In the genomic region with DNA sequence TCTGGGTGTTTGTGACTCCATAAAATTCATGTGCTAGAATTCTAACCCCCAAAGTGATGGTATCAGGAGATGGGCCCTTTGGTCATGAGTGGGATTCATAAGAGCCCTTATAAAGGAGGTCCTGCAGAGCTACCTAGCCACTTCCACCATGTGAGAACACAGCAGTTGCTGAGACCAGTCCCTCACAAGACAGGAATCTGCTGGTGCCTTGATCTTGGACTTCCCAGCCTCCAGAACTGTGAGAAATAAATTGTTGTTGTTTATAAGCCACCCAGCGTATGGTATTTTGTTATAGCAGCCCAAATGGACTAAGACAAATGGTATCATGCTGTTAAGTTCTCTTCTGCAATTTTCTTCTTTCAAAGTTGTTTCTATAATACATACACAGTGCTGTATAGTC, we compare ENCODE assay signal across 1 cellular context.
TF ChIP-seq lines count a peak whose summit lies in the region.

No MANE protein-coding gene starts in this region.

TF ChIP-seq in HepG2, 621 proteins besides CTCF, POLR2A, EP300 and RAD21:
- peak; percentile 77; the same call in 1 of the 2 replicates for TF ChIP-seq ZNF564 (CRISPR knock-in tag; IDR thresholded peaks at IDR 0.05)
- TF ChIP-seq, protein P1, sequence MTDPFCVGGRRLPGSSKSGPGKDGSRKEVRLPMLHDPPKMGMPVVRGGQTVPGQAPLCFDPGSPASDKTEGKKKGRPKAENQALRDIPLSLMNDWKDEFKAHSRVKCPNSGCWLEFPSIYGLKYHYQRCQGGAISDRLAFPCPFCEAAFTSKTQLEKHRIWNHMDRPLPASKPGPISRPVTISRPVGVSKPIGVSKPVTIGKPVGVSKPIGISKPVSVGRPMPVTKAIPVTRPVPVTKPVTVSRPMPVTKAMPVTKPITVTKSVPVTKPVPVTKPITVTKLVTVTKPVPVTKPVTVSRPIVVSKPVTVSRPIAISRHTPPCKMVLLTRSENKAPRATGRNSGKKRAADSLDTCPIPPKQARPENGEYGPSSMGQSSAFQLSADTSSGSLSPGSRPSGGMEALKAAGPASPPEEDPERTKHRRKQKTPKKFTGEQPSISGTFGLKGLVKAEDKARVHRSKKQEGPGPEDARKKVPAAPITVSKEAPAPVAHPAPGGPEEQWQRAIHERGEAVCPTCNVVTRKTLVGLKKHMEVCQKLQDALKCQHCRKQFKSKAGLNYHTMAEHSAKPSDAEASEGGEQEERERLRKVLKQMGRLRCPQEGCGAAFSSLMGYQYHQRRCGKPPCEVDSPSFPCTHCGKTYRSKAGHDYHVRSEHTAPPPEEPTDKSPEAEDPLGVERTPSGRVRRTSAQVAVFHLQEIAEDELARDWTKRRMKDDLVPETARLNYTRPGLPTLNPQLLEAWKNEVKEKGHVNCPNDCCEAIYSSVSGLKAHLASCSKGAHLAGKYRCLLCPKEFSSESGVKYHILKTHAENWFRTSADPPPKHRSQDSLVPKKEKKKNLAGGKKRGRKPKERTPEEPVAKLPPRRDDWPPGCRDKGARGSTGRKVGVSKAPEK (CRISPR knock-in tag; IDR thresholded peaks at IDR 0.05; ENCODE audit: borderline replicate concordance), result no peak
